Comparison of ENCODE assay signal across 9 cellular contexts in genomic region chr9:122900791-122901190, GRCh38. TPM values are rescaled to one million over a fixed set of nuclear protein-coding genes. Genes with fewer than 3 reads are reported as not detected.
A peak's percentile ranks its signal among the peaks of the same experiment; 100 is the strongest.
DNase-seq lines count a peak whose midpoint lies in the region; ATAC-seq and TF ChIP-seq lines count a peak whose summit lies in the region.
"Had no signal": no experiment of that assay in that cellular context is flagged by ENCODE, and none has a peak within 500 bp of the region (broad histone marks: within the 10 kb centered on the region; RNA-seq: fewer than 3 reads in every experiment).

No MANE protein-coding gene starts in this region.

- no TSS peak for BruUV-seq in PC-3 (replicated peaks; lab: Mats Ljungman, UMichigan)

- no peaks in the 10 kb centered on the region for H3K9me2 ChIP-seq in PC-3 (replicated peaks; ENCODE audit: low read length)

- H3K4me1 Mint-ChIP-seq in activated CD4-positive, alpha-beta T cell treated with anti-CD3 and anti-CD28 coated beads for 36 hours, result peaks cover 35% of the 10 kb centered on the region
- H3K4me1 Mint-ChIP-seq in osteocyte (ENCODE audit: unreplicated experiment), result peaks cover 49% of the 10 kb centered on the region

- H3K27me3 ChIP-seq in PC-3 (ENCODE audit: low read length), result no peaks in the 10 kb centered on the region
- H3K27me3 ChIP-seq in effector memory CD4-positive, alpha-beta T cell (replicated peaks; ENCODE audit: control insufficient read depth, insufficient read depth, low read length, poor library complexity, severe bottlenecking), result no peaks in the 10 kb centered on the region

- H3K27ac ChIP-seq in PC-3 (ENCODE audit: low read length), result no peak overlapping the region
- peak overlapping the region; percentile 49 for H3K27ac ChIP-seq in effector memory CD4-positive, alpha-beta T cell (ENCODE audit: insufficient read depth, low read length, poor library complexity, severe bottlenecking)

- peaks cover 12% of the 10 kb centered on the region for H3K36me3 Mint-ChIP-seq in activated CD4-positive, alpha-beta T cell treated with anti-CD3 and anti-CD28 coated beads for 36 hours (ENCODE audit: low read depth)
- peaks cover 9% of the 10 kb centered on the region for H3K36me3 Mint-ChIP-seq in osteocyte (ENCODE audit: unreplicated experiment)

- H3K4me1 ChIP-seq in PC-3 (ENCODE audit: insufficient read depth, low read length), result peaks cover 19% of the 10 kb centered on the region
- peaks cover 26% of the 10 kb centered on the region for H3K4me1 ChIP-seq in effector memory CD4-positive, alpha-beta T cell (ENCODE audit: control insufficient read depth, insufficient read depth, low read length, poor library complexity, severe bottlenecking)

- peak overlapping the region; percentile 18; the same call in 1 of the 2 replicates for H2AFZ ChIP-seq in PC-3 (ENCODE audit: low read length)

- peaks cover 88% of the 10 kb centered on the region for H3K79me2 ChIP-seq in PC-3 (ENCODE audit: low read length)

- no peaks in the 10 kb centered on the region for H3K27me3 Mint-ChIP-seq in activated CD4-positive, alpha-beta T cell treated with anti-CD3 and anti-CD28 coated beads for 36 hours
- no peaks in the 10 kb centered on the region for H3K27me3 Mint-ChIP-seq in osteocyte (ENCODE audit: unreplicated experiment)

- no peaks in the 10 kb centered on the region for H3F3A ChIP-seq in PC-3 (ENCODE audit: low read length, unreplicated experiment)

- H3K27ac Mint-ChIP-seq in activated CD4-positive, alpha-beta T cell treated with anti-CD3 and anti-CD28 coated beads for 36 hours, result no peak overlapping the region
- H3K27ac Mint-ChIP-seq in osteocyte (ENCODE audit: unreplicated experiment), result peak overlapping the region; percentile 62

- intact Hi-C loops in activated CD4-positive, alpha-beta T cell treated with anti-CD3 and anti-CD28 coated beads for 36 hours (cut with DNase I, micrococcal nuclease), result loop anchor here (5.0 to 10.0 kb wide), 3 partner anchors 53 to 636 kb away; partner anchors contain the start of genes MRRF (in 1 of the 2) and RBM18 (in 1 of the 2)
- intact Hi-C loops in PC-3 (cut with micrococcal nuclease), result no loop called here

- H3K9ac ChIP-seq in PC-3 (ENCODE audit: low read length), result peak overlapping the region; percentile 50; the same call in 1 of the 2 replicates

- peaks cover 10% of the 10 kb centered on the region; the same call in 1 of the 2 replicates for H3K36me3 ChIP-seq in PC-3 (ENCODE audit: low read depth, low read length)
- peaks cover 4% of the 10 kb centered on the region for H3K36me3 ChIP-seq in effector memory CD4-positive, alpha-beta T cell (ENCODE audit: control insufficient read depth, insufficient read depth, low read length)

- no peak for ATAC-seq in activated CD4-positive, alpha-beta T cell treated with anti-CD3 and anti-CD28 coated beads for 36 hours
- ATAC-seq in PC-3 (no peak), GM18868 (IDR thresholded peaks at IDR 0.05; ENCODE audit: unreplicated experiment) (no peak)

- CTCF ChIA-PET in activated CD4-positive, alpha-beta T cell treated with anti-CD3 and anti-CD28 coated beads for 36 hours (lab: Charles Lee), result interaction anchor here (0.7 to 1.0 kb wide), 3 partner anchors 11 to 55 kb away, joined by 3 read pairs; partner anchors contain the start of gene ZBTB6
- CTCF ChIA-PET in PC-3 (lab: Charles Lee), result no interaction called here

- H3K4me3 Mint-ChIP-seq in activated CD4-positive, alpha-beta T cell treated with anti-CD3 and anti-CD28 coated beads for 36 hours, result peak overlapping the region; percentile 48
- no peak overlapping the region for H3K4me3 Mint-ChIP-seq in osteocyte (ENCODE audit: unreplicated experiment)

- DNase-seq in activated CD4-positive, alpha-beta T cell treated with anti-CD3 and anti-CD28 coated beads for 36 hours, result no peak
- DNase-seq in activated CD4-positive, alpha-beta T cell treated with anti-CD3 and anti-CD28 coated beads, Interleukin-2, amount 50 U/mL, for 1 hour, result no peak
- DNase-seq in PC-3, result peak; percentile 21
- no peak for DNase-seq in effector memory CD4-positive, alpha-beta T cell
- no peak for DNase-seq in osteocyte (ENCODE audit: extremely low spot score, unreplicated experiment)
- no peak for DNase-seq in 8988T
- DNase-seq in amygdala (lab: John Stamatoyannopoulos, UW), result no peak
- DNase-seq: NCI-H748 treated with DMSO at 0.1 percent for 48 hours had no signal

- H4K20me1 ChIP-seq in PC-3 (ENCODE audit: low read length), result no peaks in the 10 kb centered on the region

- H3K9me3 Mint-ChIP-seq in activated CD4-positive, alpha-beta T cell treated with anti-CD3 and anti-CD28 coated beads for 36 hours (ENCODE audit: low read depth), result no peaks in the 10 kb centered on the region
- no peaks in the 10 kb centered on the region for H3K9me3 Mint-ChIP-seq in osteocyte (ENCODE audit: unreplicated experiment)

- H3K9me3 ChIP-seq in PC-3 (ENCODE audit: low read length), result no peaks in the 10 kb centered on the region
- no peaks in the 10 kb centered on the region for H3K9me3 ChIP-seq in effector memory CD4-positive, alpha-beta T cell (ENCODE audit: control insufficient read depth, low read length)

- peak overlapping the region; percentile 84 for H3K4me2 ChIP-seq in PC-3 (ENCODE audit: low read length)

- TF ChIP-seq CTCF in PC-3 (conservative IDR thresholded peaks at IDR 0.05; ENCODE audit: low read depth, low read length), result no peak
- TF ChIP-seq CTCF in osteocyte (IDR thresholded peaks at IDR 0.05), result no peak

- H3K4me3 ChIP-seq in PC-3 (ENCODE audit: low read length), result peak overlapping the region; percentile 59
- H3K4me3 ChIP-seq in effector memory CD4-positive, alpha-beta T cell (ENCODE audit: insufficient read depth, low read depth, low read length, poor library complexity, severe bottlenecking), result peak overlapping the region; percentile 33

- POLR2A ChIA-PET in activated CD4-positive, alpha-beta T cell treated with anti-CD3 and anti-CD28 coated beads for 36 hours (lab: Charles Lee), result interaction anchor here (0.6 to 1.0 kb wide), 2 partner anchors 40 to 475 kb away, joined by 4 read pairs; partner anchors contain the start of gene RABGAP1
- POLR2A ChIA-PET in PC-3 (lab: Charles Lee; ENCODE audit: unreplicated experiment), result interaction anchor here (0.7 kb wide), 1 partner anchor 30 kb away, joined by 3 read pairs; the partner anchor contains the start of gene ZBTB26

RNA-seq across cellular contexts. Expression of gene RC3H2, which starts 4.4 kb away (rescaled TPM):
- total RNA-seq in activated CD4-positive, alpha-beta T cell treated with anti-CD3 and anti-CD28 coated beads for 36 hours, result 10 to 100 TPM; 21.5 to 24.4 TPM
- total RNA-seq in PC-3 (2014; rRNA removed), result 18.0 and 23.0 TPM in 2 replicates
- 74.1 and 74.4 TPM in 2 replicates for total RNA-seq in osteocyte

RNA-seq across cellular contexts. Expression of gene ZBTB6, which starts 12.3 kb away (rescaled TPM):
- total RNA-seq in activated CD4-positive, alpha-beta T cell treated with anti-CD3 and anti-CD28 coated beads for 36 hours, result 1 to 10 TPM; 8.8 to 9.3 TPM
- 4.4 and 4.7 TPM in 2 replicates for total RNA-seq in PC-3 (2014; rRNA removed)
- total RNA-seq in osteocyte, result 7.6 and 9.1 TPM in 2 replicates

RNA-seq across cellular contexts. Expression of gene ZBTB26, which starts 30.5 kb away (rescaled TPM):
- 1 to 10 TPM; 6.0 TPM for total RNA-seq in activated CD4-positive, alpha-beta T cell treated with anti-CD3 and anti-CD28 coated beads for 36 hours
- total RNA-seq in PC-3 (2014; rRNA removed) (1.5 and 1.6 TPM in 2 replicates), osteocyte (8.6 and 9.0 TPM in 2 replicates)

RNA-seq across cellular contexts. Expression of gene RABGAP1, which starts 40.0 kb away (rescaled TPM):
- 10 to 100 TPM; 24.3 to 27.2 TPM for total RNA-seq in activated CD4-positive, alpha-beta T cell treated with anti-CD3 and anti-CD28 coated beads for 36 hours
- total RNA-seq in PC-3 (2014; rRNA removed) (12.7 and 16.5 TPM in 2 replicates), osteocyte (88.4 and 92.9 TPM in 2 replicates)
